ENCODE assay signal across 16 cellular contexts in the genomic region with DNA sequence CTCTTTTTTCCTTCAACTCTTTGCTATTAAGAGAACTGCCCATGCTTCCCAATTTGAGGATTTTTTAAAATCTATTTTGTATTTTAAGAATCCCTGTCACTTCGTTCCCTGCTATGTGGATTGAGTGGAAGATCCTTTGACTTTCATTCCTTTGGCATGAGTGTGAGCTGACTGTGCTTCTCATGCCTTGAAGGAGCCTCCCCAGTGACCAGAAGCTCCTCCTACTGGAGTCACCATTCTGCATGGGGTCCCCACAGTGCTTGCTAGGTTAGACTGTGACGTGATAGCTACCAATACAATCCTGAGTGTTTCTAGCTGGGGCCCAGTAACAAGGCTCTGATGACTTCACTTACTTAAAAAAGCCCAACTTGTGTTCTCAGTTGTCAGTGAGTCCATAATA.
DNase-seq lines count a peak whose midpoint lies in the region; ATAC-seq and TF ChIP-seq lines count a peak whose summit lies in the region.
"Had no signal": no experiment of that assay in that cellular context is flagged by ENCODE, and none has a peak within 500 bp of the region (broad histone marks: within the 10 kb centered on the region; RNA-seq: fewer than 3 reads in every experiment).

No MANE protein-coding gene starts in this region.

- H3K36me3 ChIP-seq in upper lobe of right lung = no peaks in the 10 kb centered on the region
- H3K36me3 ChIP-seq: BLaER1 treated with 17β-estradiol and CSF1 and Interleukin-3, amounts not matched to agents 10 nM and 100 nM; Peyer's patch; vagina had no signal

- TF ChIP-seq CTCF in AG04449 (IDR thresholded peaks at IDR 0.05; ENCODE audit: insufficient read depth, low read length, missing control alignments) (no peak), astrocyte of the spinal cord (IDR thresholded peaks at IDR 0.05; ENCODE audit: low read depth, low read length) (no peak), upper lobe of right lung (IDR thresholded peaks at IDR 0.05) (no peak)

- H3K27me3 ChIP-seq in upper lobe of right lung = no peaks in the 10 kb centered on the region
- H3K27me3 ChIP-seq: BLaER1 treated with 17β-estradiol and CSF1 and Interleukin-3, amounts not matched to agents 10 nM and 100 nM; Peyer's patch; vagina had no signal

- no peak overlapping the region for H3K27ac ChIP-seq in upper lobe of right lung
- H3K27ac ChIP-seq: BLaER1 treated with 17β-estradiol and CSF1 and Interleukin-3, amounts not matched to agents 10 nM and 100 nM; Peyer's patch; vagina had no signal

- peaks cover 4% of the 10 kb centered on the region for H3K4me1 ChIP-seq in upper lobe of right lung
- H3K4me1 ChIP-seq: Peyer's patch, vagina had no signal

- in situ Hi-C loops in astrocyte of the spinal cord (cut with HindIII; ENCODE audit: low sequenced_read_pairs) = no loop called here

- POLR2A ChIA-PET in AG04449 (lab: Yijun Ruan, JAX) = no interaction called here

- CTCF ChIA-PET in AG04449 (lab: Yijun Ruan, JAX) = interaction anchor here (0.8 to 8.0 kb wide), 12 partner anchors 9 to 503 kb away, joined by 3 to 478 read pairs (median 7); no protein-coding TSS in a partner anchor

- intact Hi-C loops in upper lobe of right lung (cut with DNase I) = loop anchor here (5.0 kb wide), 1 partner anchor 202 kb away; no protein-coding TSS in a partner anchor

- no peak overlapping the region for H3K4me3 ChIP-seq in AG04449 (ENCODE audit: low read depth, low read length)
- no peak overlapping the region for H3K4me3 ChIP-seq in astrocyte of the spinal cord (ENCODE audit: low read depth, low read length)
- H3K4me3 ChIP-seq in upper lobe of right lung = no peak overlapping the region
- H3K4me3 ChIP-seq: BLaER1 treated with 17β-estradiol and CSF1 and Interleukin-3, amounts not matched to agents 10 nM and 100 nM; Peyer's patch; vagina had no signal

- DNase-seq in AG04449 (ENCODE audit: low read depth, low spot score) = peak; percentile 52
- peak; percentile 90 for DNase-seq in HS-27A (ENCODE audit: low read depth)
- DNase-seq in astrocyte of the spinal cord (ENCODE audit: low read depth, low spot score) = peak; percentile 91
- peak; percentile 45 for DNase-seq in kidney glomerular epithelial cell (lab: John Stamatoyannopoulos, UW)
- DNase-seq in SIG-M5 treated with dmso at 0.1 percent for 504 hours (lab: John Stamatoyannopoulos, UW; ENCODE audit: unreplicated experiment) = no peak
- DNase-seq in NCI-H345 (lab: John Stamatoyannopoulos, UW) = no peak
- DNase-seq in upper lobe of right lung = no peak
- DNase-seq: activated naive CD4-positive, alpha-beta T cell; DND-41; H7; NCI-H1105; Peyer's patch; posterior cingulate gyrus had no signal

- no peaks in the 10 kb centered on the region for H3K9me3 ChIP-seq in upper lobe of right lung
- H3K9me3 ChIP-seq: BLaER1 treated with 17β-estradiol and CSF1 and Interleukin-3, amounts not matched to agents 10 nM and 100 nM; Peyer's patch; vagina had no signal

- ATAC-seq in GM21390 (IDR thresholded peaks at IDR 0.05; ENCODE audit: unreplicated experiment) = no peak
- ATAC-seq in upper lobe of right lung = no peak

Comparison
In these comparisons a context has a peak if more than half of its experiments do, and no peak if none do; other contexts are left out.
1. DNase-seq: peak in AG04449 (single experiment), HS-27A (single experiment), astrocyte of the spinal cord (single experiment) and kidney glomerular epithelial cell (single experiment); none in SIG-M5 treated with dmso at 0.1 percent for 504 hours (single experiment), NCI-H345 (single experiment) and upper lobe of right lung (single experiment).